ENCODE assay signal across 12 cellular contexts in the genomic region with DNA sequence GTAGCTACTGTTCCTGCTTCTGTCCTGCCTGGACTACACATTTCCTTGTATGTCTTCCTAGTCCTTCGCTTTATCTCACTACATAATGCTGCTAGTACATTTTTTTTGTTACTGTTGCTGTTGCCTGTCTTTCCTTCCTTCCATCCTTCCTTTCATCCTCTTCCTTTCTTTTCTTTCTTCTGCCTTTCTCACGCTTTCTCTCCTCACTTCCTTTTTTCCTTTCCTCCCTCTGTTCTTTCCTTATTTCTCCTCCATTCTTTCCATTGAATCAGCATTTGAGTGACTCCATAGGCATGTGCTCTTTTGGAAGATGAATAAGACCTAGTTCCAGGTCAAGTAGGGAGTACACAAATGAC. TPM values are rescaled to one million over a fixed set of nuclear protein-coding genes. Genes with fewer than 3 reads are reported as not detected.
DNase-seq lines count a peak whose midpoint lies in the region; ATAC-seq, FAIRE-seq and TF ChIP-seq lines count a peak whose summit lies in the region.
"Had no signal": no experiment of that assay in that cellular context is flagged by ENCODE, and none has a peak within 500 bp of the region (broad histone marks: within the 10 kb centered on the region; RNA-seq: fewer than 3 reads in every experiment).

No MANE protein-coding gene starts in this region.

- CTCF ChIA-PET in RWPE1 (lab: Yijun Ruan, JAX) (interaction anchor here (0.9 kb wide), 1 partner anchor 62 kb away, joined by 3 read pairs; no protein-coding TSS in a partner anchor), HEK293T (lab: Yijun Ruan, JAX) (no interaction called here)

- peak; percentile 60 for FAIRE-seq in GM19239 (lab: Jason Lieb, UNC)

- H3K27ac ChIP-seq in RWPE1 (peak overlapping the region; percentile 60), gastrocnemius medialis (peak overlapping the region; percentile 57 to 67 (median 64))

- peaks cover 6% of the 10 kb centered on the region for H3K36me3 Mint-ChIP-seq in endothelial cell (ENCODE audit: low read depth, unreplicated experiment)

- no peaks in the 10 kb centered on the region for H3K27me3 ChIP-seq in gastrocnemius medialis
- H3K27me3 ChIP-seq: BE2C had no signal

- TF ChIP-seq CTCF in RWPE1 (conservative IDR thresholded peaks at IDR 0.05; ENCODE audit: low read depth) (no peak), endothelial cell (IDR thresholded peaks at IDR 0.05; ENCODE audit: unreplicated experiment) (no peak), gastrocnemius medialis (IDR thresholded peaks at IDR 0.05 in 4 of 5, conservative IDR thresholded peaks at IDR 0.05 in 1 of 5) (no peak)

- peaks cover 12% of the 10 kb centered on the region for H3K4me1 Mint-ChIP-seq in endothelial cell (ENCODE audit: unreplicated experiment)

- intact Hi-C loops in gastrocnemius medialis (cut with DNase I; ENCODE audit: low total_unique reads), result no loop called here

- no peak overlapping the region for H3K27ac Mint-ChIP-seq in endothelial cell (ENCODE audit: unreplicated experiment)
- H3K27ac Mint-ChIP-seq: type B pancreatic cell had no signal

- H3K9me3 ChIP-seq in gastrocnemius medialis, result no peaks in the 10 kb centered on the region
- H3K9me3 ChIP-seq: BE2C had no signal

- no peak overlapping the region for H3K4me3 ChIP-seq in gastrocnemius medialis

- H3K4me3 Mint-ChIP-seq in endothelial cell (ENCODE audit: unreplicated experiment), result peak overlapping the region; percentile 1
- H3K4me3 Mint-ChIP-seq: type B pancreatic cell had no signal

- peak in 1 of 2 donors; percentile 50 for ATAC-seq in gastrocnemius medialis

- peaks cover 12 to 13% of the 10 kb centered on the region in 2 donors for H3K4me1 ChIP-seq in gastrocnemius medialis
- H3K4me1 ChIP-seq: BE2C had no signal

- H3K27me3 Mint-ChIP-seq in endothelial cell (ENCODE audit: unreplicated experiment), result peaks cover 4% of the 10 kb centered on the region
- H3K27me3 Mint-ChIP-seq: type B pancreatic cell had no signal

- POLR2A ChIA-PET in RWPE1 (lab: Yijun Ruan, JAX; ENCODE audit: low non-redundant PET) (no interaction called here), HEK293T (lab: Yijun Ruan, JAX) (no interaction called here)

- no peaks in the 10 kb centered on the region for H3K9me3 Mint-ChIP-seq in endothelial cell (ENCODE audit: unreplicated experiment)
- H3K9me3 Mint-ChIP-seq: type B pancreatic cell had no signal

- in situ Hi-C loops in gastrocnemius medialis (cut with MboI; ENCODE audit: low sequenced_read_pairs in 4 of 4), result no loop called here

- H3K36me3 ChIP-seq in gastrocnemius medialis, result no peaks in the 10 kb centered on the region

- DNase-seq in GM19239 (ENCODE audit: insufficient read length, low spot score) (no peak), RWPE1 (ENCODE audit: low spot score) (no peak), endothelial cell (ENCODE audit: low spot score) (no peak), gastrocnemius medialis (no peak), SIG-M5 treated with dmso at 0.1 percent for 504 hours (lab: John Stamatoyannopoulos, UW; ENCODE audit: unreplicated experiment) (no peak), NCI-H82 (lab: John Stamatoyannopoulos, UW) (no peak), HEK293T (ENCODE audit: extremely low spot score) (no peak)
- DNase-seq: activated CD4-positive, CD25-positive, alpha-beta regulatory T cell; amniotic stem cell; BE2C; DMS53 had no signal

- no peak for TF ChIP-seq POLR2A in gastrocnemius medialis (IDR thresholded peaks at IDR 0.05)

TF ChIP-seq in HEK293T, 16 proteins besides CTCF, POLR2A, EP300 and RAD21:
- TF ChIP-seq TARDBP (IDR thresholded peaks at IDR 0.05), result no peak
- TF ChIP-seq BHLHE40 (IDR thresholded peaks at IDR 0.05; ENCODE audit: borderline replicate concordance), result no peak
- no peak for TF ChIP-seq LEF1 (IDR thresholded peaks at IDR 0.05; ENCODE audit: borderline replicate concordance)
- no peak for TF ChIP-seq L3MBTL2 (conservative IDR thresholded peaks at IDR 0.05)
- no peak for TF ChIP-seq NFRKB (IDR thresholded peaks at IDR 0.05)
- TF ChIP-seq ZNF384 (IDR thresholded peaks at IDR 0.05), result no peak
- no peak for TF ChIP-seq SUZ12 (IDR thresholded peaks at IDR 0.05)
- no peak for TF ChIP-seq SP1 (IDR thresholded peaks at IDR 0.05)
- TF ChIP-seq FOXA1 (IDR thresholded peaks at IDR 0.05), result no peak
- no peak for TF ChIP-seq FOXM1 (IDR thresholded peaks at IDR 0.05; ENCODE audit: borderline replicate concordance)
- TF ChIP-seq CTBP1 (IDR thresholded peaks at IDR 0.05; ENCODE audit: borderline replicate concordance), result no peak
- TF ChIP-seq PKNOX1 (IDR thresholded peaks at IDR 0.05), result no peak
- no peak for TF ChIP-seq HDGF (IDR thresholded peaks at IDR 0.05; ENCODE audit: borderline replicate concordance)
- TF ChIP-seq ELF4 (IDR thresholded peaks at IDR 0.05), result no peak

RNA-seq across cellular contexts. Expression of gene MAP3K4, which starts 46.3 kb away (rescaled TPM):
- total RNA-seq in endothelial cell (ENCODE audit: unreplicated experiment), result 41.2 TPM
- 10 to 100 TPM; 17.4 to 28.1 (median 23.6) TPM for total RNA-seq in gastrocnemius medialis
